Comparison of ENCODE assay signal across 11 cellular contexts in the genomic region with DNA sequence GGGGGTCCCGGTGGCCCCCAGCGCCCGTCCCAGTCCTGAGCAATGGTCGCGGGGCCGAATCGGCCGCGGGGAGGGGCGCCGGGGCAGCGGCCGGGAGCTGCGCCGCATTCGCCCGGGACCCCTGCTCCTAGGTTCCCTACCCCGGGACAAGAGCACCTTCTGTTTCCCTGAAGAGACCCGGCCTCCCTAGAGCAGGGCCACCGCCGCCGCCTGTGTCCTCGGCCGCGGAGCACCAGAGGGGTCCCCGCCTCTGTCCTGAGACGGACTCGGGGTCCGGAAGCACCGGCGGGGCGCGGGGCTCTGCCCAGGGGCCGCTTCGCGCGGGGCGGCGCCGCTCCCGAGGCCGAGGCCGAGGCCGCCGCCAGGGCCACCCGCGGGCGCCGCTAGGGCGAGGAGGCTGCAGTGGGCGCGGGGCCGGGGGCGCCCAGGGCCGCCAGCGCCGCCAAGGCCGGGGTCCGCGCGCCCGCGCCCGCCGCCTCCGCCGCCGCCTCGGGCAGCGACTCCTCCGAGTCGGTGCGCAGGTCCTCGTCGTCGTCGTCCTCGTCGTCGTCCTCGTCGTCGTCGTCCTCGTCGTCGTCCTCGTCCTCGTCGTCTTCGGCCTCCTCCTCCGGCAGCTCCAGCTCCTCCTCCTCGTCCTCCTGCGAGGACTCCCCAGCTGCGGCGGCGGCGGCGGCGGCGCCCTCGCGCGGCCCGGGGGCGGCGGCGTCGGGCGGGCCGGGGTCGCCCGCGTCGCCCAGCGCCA.
DNase-seq lines count a peak whose midpoint lies in the region; ATAC-seq and TF ChIP-seq lines count a peak whose summit lies in the region.
"Had no signal": no experiment of that assay in that cellular context is flagged by ENCODE, and none has a peak within 500 bp of the region (broad histone marks: within the 10 kb centered on the region; RNA-seq: fewer than 3 reads in every experiment).

No MANE protein-coding gene starts in this region.

- H3K27me3 ChIP-seq in HUES6 (ENCODE audit: control insufficient read depth, insufficient read depth, low read length) (peaks cover 36% of the 10 kb centered on the region), mesenchymal stem cell (ENCODE audit: control insufficient read depth in 1 of 2, insufficient read depth in 1 of 2, low read length in 2 of 2) (peaks cover 0 to 33% of the 10 kb centered on the region in 2 experiments), testis (no peaks in the 10 kb centered on the region)

- intact Hi-C loops in testis (cut with DNase I; ENCODE audit: low total_unique reads) = no loop called here

- no peak overlapping the region for H2BK12ac ChIP-seq in mesenchymal stem cell (ENCODE audit: low read length in 2 of 2)

- no peak overlapping the region for H4K91ac ChIP-seq in mesenchymal stem cell (ENCODE audit: low read length)

- TF ChIP-seq POLR2A in testis (IDR thresholded peaks at IDR 0.05) = no peak

- no peak overlapping the region for H2AK5ac ChIP-seq in mesenchymal stem cell (ENCODE audit: low read length, severe bottlenecking)

- no peak overlapping the region for H3K23ac ChIP-seq in mesenchymal stem cell (ENCODE audit: low read length in 2 of 2)

- no peak overlapping the region for H3K14ac ChIP-seq in mesenchymal stem cell (ENCODE audit: low read length in 2 of 2)

- H3K9ac ChIP-seq in HUES6 (ENCODE audit: low read length) (no peak overlapping the region), mesenchymal stem cell (ENCODE audit: low read length) (no peak overlapping the region)

- DNase-seq in astrocyte of the hippocampus (ENCODE audit: low read depth, low spot score) (peak; percentile 44), mesenchymal stem cell (no peak), testis (no peak), HuH-7.5 (ENCODE audit: low spot score) (no peak)
- DNase-seq: GOT3; NCI-H1048; RPMI8226; stimulated activated CD4-positive, alpha-beta T cell treated with anti-CD3 and anti-CD28 coated beads, Interleukin-12 subunit alpha, Interleukin-12 subunit beta, amount 100 ng/mL, for 4 hours had no signal

- H3K4me2 ChIP-seq in mesenchymal stem cell (ENCODE audit: low read length, poor library complexity, severe bottlenecking) = peak overlapping the region; percentile 76

- H3K4ac ChIP-seq in mesenchymal stem cell (ENCODE audit: low read depth in 1 of 2, low read length in 2 of 2) = no peak overlapping the region

- no peak overlapping the region for H4K8ac ChIP-seq in mesenchymal stem cell (ENCODE audit: low read length)

- H3K9me3 ChIP-seq in HUES6 (ENCODE audit: control insufficient read depth, insufficient read depth, low read depth, low read length) (no peaks in the 10 kb centered on the region), mesenchymal stem cell (ENCODE audit: control insufficient read depth, low read length) (no peaks in the 10 kb centered on the region), testis (no peaks in the 10 kb centered on the region)

- H3K27ac ChIP-seq in HUES6 (ENCODE audit: low read depth, low read length) (no peak overlapping the region), mesenchymal stem cell (ENCODE audit: low read length, poor library complexity, severe bottlenecking) (no peak overlapping the region), testis (peak overlapping the region; percentile 70 to 84)

- peaks cover 31% of the 10 kb centered on the region for H3K4me1 ChIP-seq in HUES6 (ENCODE audit: control insufficient read depth, insufficient read depth, low read length)
- peaks cover 30% of the 10 kb centered on the region for H3K4me1 ChIP-seq in mesenchymal stem cell (ENCODE audit: control insufficient read depth, insufficient read depth, low read depth, low read length)
- peaks cover 12% of the 10 kb centered on the region for H3K4me1 ChIP-seq in testis

- H3K36me3 ChIP-seq in HUES6 (ENCODE audit: control insufficient read depth, insufficient read depth, low read length) = no peaks in the 10 kb centered on the region
- H3K36me3 ChIP-seq in mesenchymal stem cell (ENCODE audit: control insufficient read depth in 1 of 2, insufficient read depth in 2 of 2, low read depth in 1 of 2, low read length in 2 of 2) = peaks cover 0 to 8% of the 10 kb centered on the region in 2 experiments
- H3K36me3 ChIP-seq in testis (ENCODE audit: low read depth, missing control alignments) = no peaks in the 10 kb centered on the region

- TF ChIP-seq CTCF in testis (IDR thresholded peaks at IDR 0.05) = no peak

- no peak overlapping the region for H2BK120ac ChIP-seq in mesenchymal stem cell (ENCODE audit: low read depth, low read length)

- H3K4me3 ChIP-seq in HUES6 (ENCODE audit: low read depth, low read length) (peak overlapping the region; percentile 56), mesenchymal stem cell (ENCODE audit: insufficient read depth in 1 of 2, low read depth in 1 of 2, low read length in 2 of 2) (peak overlapping the region in 1 of 2 experiments; percentile 51), testis (peak overlapping the region; percentile 46 to 61)

- WGBS in mesenchymal stem cell = 15% methylated on average over 51 of the region's 116 CpGs
- 16 to 40% methylated on average over 24 to 76 of the region's 116 CpGs for WGBS in testis, 2 donors

- no peaks in the 10 kb centered on the region for H3K79me1 ChIP-seq in mesenchymal stem cell (replicated peaks; ENCODE audit: low read length, poor library complexity, severe bottlenecking)

- H2BK5ac ChIP-seq in mesenchymal stem cell (ENCODE audit: low read depth, low read length, poor library complexity, severe bottlenecking) = no peak overlapping the region

- peak overlapping the region; percentile 6 for H2AFZ ChIP-seq in mesenchymal stem cell (ENCODE audit: low read depth, low read length)

- H3K18ac ChIP-seq in mesenchymal stem cell (ENCODE audit: low read depth in 1 of 2, low read length in 2 of 2) = no peak overlapping the region

- ATAC-seq in HG03520 (IDR thresholded peaks at IDR 0.05; ENCODE audit: unreplicated experiment) (no peak), HG02571 (IDR thresholded peaks at IDR 0.05; ENCODE audit: unreplicated experiment) (no peak)

- H2BK15ac ChIP-seq in mesenchymal stem cell (ENCODE audit: low read depth, poor library complexity, severe bottlenecking) = no peak overlapping the region

Comparison
In these comparisons a context has a peak if more than half of its experiments do, and no peak if none do; other contexts are left out.
1. H3K27ac ChIP-seq: peak in testis (2 of 2); none in HUES6 (single experiment) and mesenchymal stem cell (single experiment).